ENCODE assay signal across 22 cellular contexts in the genomic region with DNA sequence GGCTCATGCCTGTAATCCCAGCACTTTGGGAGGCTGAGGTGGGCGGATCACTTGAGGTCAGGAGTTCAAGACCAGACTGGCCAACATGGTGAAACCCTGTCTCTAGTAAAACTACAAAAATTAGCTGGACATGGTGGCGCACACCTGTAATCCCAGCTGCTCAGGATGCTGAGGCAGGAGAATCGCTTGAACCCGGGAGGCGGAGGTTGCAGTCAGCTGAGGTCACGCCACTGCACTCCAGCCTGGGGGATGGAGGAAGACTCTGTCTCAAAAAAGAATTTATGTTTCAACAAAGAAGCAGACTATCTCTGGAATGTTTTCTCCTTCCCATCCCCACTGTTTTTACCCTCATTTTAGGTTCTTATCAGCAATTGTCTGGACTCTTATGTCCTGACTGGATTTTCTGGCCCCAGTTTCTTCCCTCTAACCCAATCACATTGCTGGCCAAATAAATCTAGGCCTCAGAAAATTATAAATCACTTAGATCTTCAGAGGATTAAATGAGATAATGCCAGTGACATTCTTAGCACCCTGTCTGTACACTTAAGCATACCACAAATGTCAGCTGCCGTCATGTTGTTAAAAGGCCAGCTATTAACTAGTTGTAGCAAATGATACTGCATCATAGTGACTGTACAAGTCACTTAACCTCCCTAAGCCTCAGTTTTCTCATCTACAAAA. TPM values are rescaled to one million over a fixed set of nuclear protein-coding genes. Genes with fewer than 3 reads are reported as not detected.
"Had no signal": no experiment of that assay in that cellular context is flagged by ENCODE, and none has a peak within 500 bp of the region (broad histone marks: within the 10 kb centered on the region; RNA-seq: fewer than 3 reads in every experiment).

No MANE protein-coding gene starts in this region.

- H3K9me3 ChIP-seq: mucosa of descending colon, psoas muscle had no signal

- DNase-seq: activated CD4-positive, alpha-beta T cell treated with anti-CD3 and anti-CD28 coated beads, Interleukin-2, amount 10 ng/mL, durations not matched to agents 7 days and 5 days; activated CD8-positive, alpha-beta memory T cell treated with anti-CD3 and anti-CD28 coated beads for 24 hours; activated naive CD4-positive, alpha-beta T cell treated with Interleukin-2 at 50 U/mL for 16 hours; activated naive CD8-positive, alpha-beta T cell treated with anti-CD3 and anti-CD28 coated beads, Interleukin-2, amount 50 U/mL, for 24 hours; central memory CD4-positive, alpha-beta T cell; effector memory CD8-positive, alpha-beta T cell; foreskin fibroblast; glutamatergic neuron; left cardiac atrium; mucosa of descending colon; nephron progenitor cell; psoas muscle; stimulated activated CD4-positive, alpha-beta T cell treated with anti-CD3 and anti-CD28 coated beads, Interleukin-12 subunit alpha, Interleukin-12 subunit beta, amount 100 ng/mL, for 4 hours; stimulated activated naive CD4-positive, alpha-beta T cell treated with Interleukin-2 at 50 U/mL for 16 hours; T1000 had no signal

- H3K27ac Mint-ChIP-seq: activated CD4-positive, alpha-beta T cell treated with anti-CD3 and anti-CD28 coated beads, Interleukin-2, amount 10 ng/mL, durations not matched to agents 7 days and 5 days; activated naive CD8-positive, alpha-beta T cell treated with anti-CD3 and anti-CD28 coated beads, Interleukin-2, amount 50 U/mL, for 24 hours; dendritic cell treated with granulocyte-macrophage colony-stimulating factor and Interleukin-4, amounts not matched to agents 40 ng/mL and 50 ng/mL, for 4 days; effector memory CD8-positive, alpha-beta T cell; nephron progenitor cell had no signal

- ATAC-seq: activated naive CD8-positive, alpha-beta T cell treated with anti-CD3 and anti-CD28 coated beads, Interleukin-2, amount 50 U/mL, for 24 hours; effector memory CD8-positive, alpha-beta T cell; mucosa of descending colon; sciatic nerve; WTC11 had no signal

- H3K4me1 Mint-ChIP-seq: activated CD4-positive, alpha-beta T cell treated with anti-CD3 and anti-CD28 coated beads, Interleukin-2, amount 10 ng/mL, durations not matched to agents 7 days and 5 days; activated naive CD8-positive, alpha-beta T cell treated with anti-CD3 and anti-CD28 coated beads, Interleukin-2, amount 50 U/mL, for 24 hours had no signal

- H3K4me1 ChIP-seq: psoas muscle had no signal

- H3K9me3 Mint-ChIP-seq: activated CD4-positive, alpha-beta T cell treated with anti-CD3 and anti-CD28 coated beads, Interleukin-2, amount 10 ng/mL, durations not matched to agents 7 days and 5 days; activated naive CD8-positive, alpha-beta T cell treated with anti-CD3 and anti-CD28 coated beads, Interleukin-2, amount 50 U/mL, for 24 hours; dendritic cell treated with granulocyte-macrophage colony-stimulating factor and Interleukin-4, amounts not matched to agents 40 ng/mL and 50 ng/mL, for 4 days; effector memory CD8-positive, alpha-beta T cell had no signal

- H3K27ac ChIP-seq: psoas muscle had no signal

- H3K27me3 Mint-ChIP-seq: dendritic cell treated with granulocyte-macrophage colony-stimulating factor and Interleukin-4, amounts not matched to agents 40 ng/mL and 50 ng/mL, for 4 days had no signal

- H3K4me3 Mint-ChIP-seq: activated CD4-positive, alpha-beta T cell treated with anti-CD3 and anti-CD28 coated beads, Interleukin-2, amount 10 ng/mL, durations not matched to agents 7 days and 5 days; activated naive CD8-positive, alpha-beta T cell treated with anti-CD3 and anti-CD28 coated beads, Interleukin-2, amount 50 U/mL, for 24 hours; dendritic cell treated with granulocyte-macrophage colony-stimulating factor and Interleukin-4, amounts not matched to agents 40 ng/mL and 50 ng/mL, for 4 days; effector memory CD8-positive, alpha-beta T cell; nephron progenitor cell; WTC11 had no signal

- H3K4me3 ChIP-seq: mucosa of descending colon, psoas muscle had no signal

RNA-seq across cellular contexts. Expression of gene PRSS48, which starts 44.9 kb away (rescaled TPM):
- total RNA-seq: activated CD4-positive, alpha-beta T cell treated with anti-CD3 and anti-CD28 coated beads, Interleukin-2, amount 10 ng/mL, durations not matched to agents 7 days and 5 days; epithelial cell of proximal tubule; left cardiac atrium; lung microvascular endothelial cell; mucosa of descending colon; omental fat pad; psoas muscle; sciatic nerve; temporal lobe; WTC11 had no signal
